20 cellular contexts compared by ENCODE assay signal in genomic region chr21:33622253-33622652, GRCh38. TPM values are rescaled to one million over a fixed set of nuclear protein-coding genes. Genes with fewer than 3 reads are reported as not detected.
DNase-seq lines count a peak whose midpoint lies in the region; ATAC-seq, FAIRE-seq and TF ChIP-seq lines count a peak whose summit lies in the region.
"Had no signal": no experiment of that assay in that cellular context is flagged by ENCODE, and none has a peak within 500 bp of the region (broad histone marks: within the 10 kb centered on the region; RNA-seq: fewer than 3 reads in every experiment).

No MANE protein-coding gene starts in this region.

- H3K4me3 ChIP-seq in GM23338: no peak overlapping the region
- no peak overlapping the region for H3K4me3 ChIP-seq in K562
- H3K4me3 ChIP-seq in mesendoderm (ENCODE audit: low read length): no peak overlapping the region
- H3K4me3 ChIP-seq: GM12878 had no signal

- intact Hi-C loops in K562 (cut with micrococcal nuclease): no loop called here

- H2BK120ac ChIP-seq in mesendoderm (ENCODE audit: low read depth, low read length): no peak overlapping the region

- H2BK15ac ChIP-seq in mesendoderm (replicated peaks; ENCODE audit: low read depth): no peak overlapping the region

- POLR2A ChIA-PET in K562 (lab: Yijun Ruan, JAX): interaction anchor here (0.9 kb wide), 1 partner anchor 42 kb away, joined by 3 read pairs; no protein-coding TSS in a partner anchor

- H3K4me3 Mint-ChIP-seq in GM23338: no peak overlapping the region
- H3K4me3 Mint-ChIP-seq in activated T-cell treated with anti-CD3 and anti-CD28 coated beads, Interleukin-2, amount 50 U/mL, for 24 hours: no peak overlapping the region
- H3K4me3 Mint-ChIP-seq: CD4-positive, CD25-positive, alpha-beta regulatory T cell; CD8-positive, alpha-beta memory T cell; HFFc6 had no signal

- H2AFZ ChIP-seq in GM23338 (no peak overlapping the region), K562 (ENCODE audit: low read depth, low read length) (no peak overlapping the region)

- H3K36me3 ChIP-seq in GM23338 (ENCODE audit: insufficient read depth) (no peaks in the 10 kb centered on the region), K562 (ENCODE audit: control insufficient read depth, insufficient read depth, low read length) (peaks cover 27% of the 10 kb centered on the region; the same call in 1 of the 3 replicates), mesendoderm (ENCODE audit: control insufficient read depth, insufficient read depth, low read length) (no peaks in the 10 kb centered on the region)

- no peak for TF ChIP-seq EP300 in K562 (IDR thresholded peaks at IDR 0.05; ENCODE audit: low read length)

- H4K20me1 ChIP-seq in GM23338 (replicated peaks; ENCODE audit: insufficient read depth): no peaks in the 10 kb centered on the region
- H4K20me1 ChIP-seq in K562 (replicated peaks; ENCODE audit: control insufficient read depth, insufficient read depth, low read length): no peaks in the 10 kb centered on the region

- H3K23ac ChIP-seq in mesendoderm (ENCODE audit: low read length): no peak overlapping the region

- H3K79me2 ChIP-seq in GM23338 (replicated peaks; ENCODE audit: insufficient read depth) (no peaks in the 10 kb centered on the region), K562 (ENCODE audit: control insufficient read depth, insufficient read depth, low read length) (no peaks in the 10 kb centered on the region), mesendoderm (ENCODE audit: control insufficient read depth, insufficient read depth, low read length) (no peaks in the 10 kb centered on the region)

- no peak overlapping the region for H3K27ac ChIP-seq in GM23338 (ENCODE audit: low read depth)
- no peak overlapping the region for H3K27ac ChIP-seq in K562 (ENCODE audit: extremely low read depth, low read depth, low read length)
- no peak overlapping the region for H3K27ac ChIP-seq in mesendoderm (ENCODE audit: low read depth, low read length)

- H3K9me2 ChIP-seq in GM23338 (ENCODE audit: insufficient read depth): no peaks in the 10 kb centered on the region

- H2BK5ac ChIP-seq in mesendoderm (ENCODE audit: low read length): no peak overlapping the region

- no peaks in the 10 kb centered on the region for H3K9me1 ChIP-seq in K562 (ENCODE audit: control insufficient read depth, insufficient read depth, low read length)

- H3K9ac ChIP-seq in K562 (ENCODE audit: insufficient read depth in 1 of 2, low read depth in 2 of 2, low read length in 2 of 2): no peak overlapping the region
- no peak overlapping the region for H3K9ac ChIP-seq in mesendoderm (ENCODE audit: low read length)

- no peak overlapping the region for H4K8ac ChIP-seq in mesendoderm (ENCODE audit: low read depth, low read length)

- TF ChIP-seq RAD21 in K562 (CRISPR knock-in tag; conservative IDR thresholded peaks at IDR 0.05 in 1 of 2, IDR thresholded peaks at IDR 0.05 in 1 of 2): no peak

- no peak overlapping the region for H4K5ac ChIP-seq in mesendoderm (ENCODE audit: low read length)

- ATAC-seq in GM23338: peak; percentile 89
- peak; percentile 38; the same call in 1 of the 3 replicates for ATAC-seq in K562
- no peak for ATAC-seq in HG03378 (IDR thresholded peaks at IDR 0.05; ENCODE audit: unreplicated experiment)
- ATAC-seq: GM12878, HCT116 had no signal

- no TSS peak for BruUV-seq in K562 (replicated peaks; lab: Mats Ljungman, UMichigan)

- H2AK5ac ChIP-seq in mesendoderm (ENCODE audit: low read length): no peak overlapping the region

- no peak for TF ChIP-seq CTCF in GM23338 (conservative IDR thresholded peaks at IDR 0.05; ENCODE audit: low read depth in 2 of 2)
- no peak for TF ChIP-seq CTCF in K562 (IDR thresholded peaks at IDR 0.05 in 2 of 3, conservative IDR thresholded peaks at IDR 0.05 in 1 of 3; ENCODE audit: insufficient read depth in 2 of 3, low read depth in 1 of 3, low read length in 3 of 3)

- in situ Hi-C loops in K562 (cut with MboI): no loop called here

- no peaks in the 10 kb centered on the region for H3F3A ChIP-seq in GM23338 (replicated peaks; ENCODE audit: low read depth)

- H3K4me1 Mint-ChIP-seq in GM23338: peaks cover 16% of the 10 kb centered on the region
- H3K4me1 Mint-ChIP-seq in activated T-cell treated with anti-CD3 and anti-CD28 coated beads, Interleukin-2, amount 50 U/mL, for 24 hours (ENCODE audit: low read depth): no peaks in the 10 kb centered on the region

- no peak overlapping the region; the same call in 1 of the 2 replicates for H3K27ac Mint-ChIP-seq in GM23338
- H3K27ac Mint-ChIP-seq in activated T-cell treated with anti-CD3 and anti-CD28 coated beads, Interleukin-2, amount 50 U/mL, for 24 hours: no peak overlapping the region
- H3K27ac Mint-ChIP-seq: CD4-positive, CD25-positive, alpha-beta regulatory T cell; HFFc6 had no signal

- peaks cover 23% of the 10 kb centered on the region for H3K36me3 Mint-ChIP-seq in GM23338 (ENCODE audit: low read depth)
- peaks cover 51% of the 10 kb centered on the region for H3K36me3 Mint-ChIP-seq in activated T-cell treated with anti-CD3 and anti-CD28 coated beads, Interleukin-2, amount 50 U/mL, for 24 hours (ENCODE audit: low read depth)

- H3K27me3 ChIP-seq in GM23338 (ENCODE audit: insufficient read depth): no peaks in the 10 kb centered on the region
- no peaks in the 10 kb centered on the region for H3K27me3 ChIP-seq in K562 (ENCODE audit: control insufficient read depth in 2 of 2, insufficient read depth in 2 of 2, low read length in 2 of 2)
- no peaks in the 10 kb centered on the region for H3K27me3 ChIP-seq in mesendoderm (ENCODE audit: insufficient read depth, low read length, poor library complexity)
- H3K27me3 ChIP-seq: BE2C had no signal

- CTCF ChIA-PET in K562 (lab: Yijun Ruan, JAX; ENCODE audit: low intra/inter-chr PET ratio): no interaction called here

- peaks cover 13% of the 10 kb centered on the region; the same call in 1 of the 2 replicates for H3K4me1 ChIP-seq in GM23338 (ENCODE audit: insufficient read depth)
- peaks cover 0 to 4% of the 10 kb centered on the region in 2 experiments; a peak in 1 of 5 replicates for H3K4me1 ChIP-seq in K562 (replicated peaks in 1 of 2; ENCODE audit: control insufficient read depth in 2 of 2, insufficient read depth in 2 of 2, low read length in 2 of 2)
- no peaks in the 10 kb centered on the region for H3K4me1 ChIP-seq in mesendoderm (ENCODE audit: control insufficient read depth, low read depth, low read length)
- H3K4me1 ChIP-seq: BE2C had no signal

- H3K56ac ChIP-seq in mesendoderm (ENCODE audit: low read length): no peak overlapping the region

- FAIRE-seq in K562 (lab: Jason Lieb, UNC): no peak
- FAIRE-seq: GM12878, H54 had no signal

- no peaks in the 10 kb centered on the region for H3K27me3 Mint-ChIP-seq in GM23338 (ENCODE audit: insufficient read depth, low read depth, poor library complexity)
- H3K27me3 Mint-ChIP-seq in activated T-cell treated with anti-CD3 and anti-CD28 coated beads, Interleukin-2, amount 50 U/mL, for 24 hours: no peaks in the 10 kb centered on the region
- H3K27me3 Mint-ChIP-seq: CD4-positive, CD25-positive, alpha-beta regulatory T cell; CD8-positive, alpha-beta memory T cell had no signal

- no peaks in the 10 kb centered on the region for H3K9me3 Mint-ChIP-seq in GM23338
- H3K9me3 Mint-ChIP-seq in activated T-cell treated with anti-CD3 and anti-CD28 coated beads, Interleukin-2, amount 50 U/mL, for 24 hours: no peaks in the 10 kb centered on the region
- H3K9me3 Mint-ChIP-seq: CD4-positive, CD25-positive, alpha-beta regulatory T cell; CD8-positive, alpha-beta memory T cell; HFFc6 had no signal

- H3K4ac ChIP-seq in mesendoderm (ENCODE audit: low read depth, low read length): no peak overlapping the region

- H3K79me1 ChIP-seq in mesendoderm (ENCODE audit: low read length): no peaks in the 10 kb centered on the region

- DNase-seq in GM23338 (ENCODE audit: low spot score): peak; percentile 65
- no peak for DNase-seq in K562 (ENCODE audit: extremely low read depth in 1 of 4, low spot score in 3 of 4)
- DNase-seq in iPS-NIHi11 (ENCODE audit: low spot score): peak; percentile 44
- DNase-seq in mesendoderm: peak; percentile 16
- DNase-seq in activated T-cell treated with anti-CD3 and anti-CD28 coated beads, Interleukin-2, amount 50 U/mL, for 24 hours: no peak
- no peak for DNase-seq in nucleus accumbens (lab: John Stamatoyannopoulos, UW)
- DNase-seq: BE2C; C1 segment of cervical spinal cord; CD4-positive, CD25-positive, alpha-beta regulatory T cell; CD8-positive, alpha-beta memory T cell; COR-L47; DMS 273 treated with DMSO at 0.1 percent for 48 hours; DMS53; DND-41; EL; HFFc6 had no signal

- no peak for TF ChIP-seq POLR2A in K562 (conservative IDR thresholded peaks at IDR 0.05)

- H3K9me3 ChIP-seq in K562 (replicated peaks; ENCODE audit: control insufficient read depth, insufficient read depth, low read depth, low read length): no peaks in the 10 kb centered on the region
- H3K9me3 ChIP-seq: BE2C had no signal

- no peak overlapping the region for H3K18ac ChIP-seq in mesendoderm (ENCODE audit: low read length)

- H3K4me2 ChIP-seq in GM23338 (no peak overlapping the region), K562 (ENCODE audit: insufficient read depth, low read length) (no peak overlapping the region), mesendoderm (ENCODE audit: low read length) (no peak overlapping the region)

RNA-seq across cellular contexts. Expression of gene CRYZL1, which starts 19.3 kb away (rescaled TPM):
- total RNA-seq in GM23338 (2014; rRNA removed; shearing (Covaris generic)): 23.3 and 23.8 TPM in 2 replicates
- polyA plus RNA-seq in GM23338 (2016; fragmentation: Nextera tagmentation; extraction: Ambion mirVana) (30.6 and 40.5 TPM in 2 replicates), K562 (2011; rRNA removed) (97.9 and 98.2 TPM in 2 replicates), K562 (2014; fragmentation: Illumina TruSeq; extraction: Trizol) (32.5 and 39.2 TPM in 2 replicates), K562 (2014; fragmentation: Nextera tagmentation; extraction: Ambion mirVana) (10 to 100 TPM; 79.5 to 80.8 TPM), K562 (2014; rRNA removed) (47.9 and 52.3 TPM in 2 replicates)
- total RNA-seq in K562 (2011; cell fraction: chromatin; rRNA removed; ENCODE audit: low replicate concordance): 70.4 and 160 TPM in 2 replicates
- 39.9 and 42.9 TPM in 2 replicates for total RNA-seq in K562 (2011; cell fraction: nucleolus; rRNA removed)
- total RNA-seq in K562 (2011; cell fraction: nucleoplasm; rRNA removed): 64.7 and 86.4 TPM in 2 replicates
- total RNA-seq in K562 (2014; rRNA removed) (16.5 and 25.2 TPM in 2 replicates), K562 (2014; rRNA removed; fragmentation: Illumina TruSeq; extraction: Trizol) (19.9 and 24.0 TPM in 2 replicates), K562 (2015; rRNA removed; fragmentation: Illumina TruSeq; extraction: Trizol) (20.8 and 22.4 TPM in 2 replicates), K562 (2021) (25.6 and 31.9 TPM in 2 replicates)
- polyA plus RNA-seq in K562 (2011; cell fraction: cytosol; rRNA removed): 13.0 and 30.9 TPM in 2 replicates
- polyA plus RNA-seq in K562 (2011; cell fraction: nucleus; rRNA removed): 78.7 and 127 TPM in 2 replicates
- 34.8 and 44.0 TPM in 2 replicates for polyA plus RNA-seq in K562 (2012)
- 139 and 147 TPM in 2 replicates for polyA minus RNA-seq in K562 (2011; rRNA and poly(A)+ RNA removed)
- 18.0 and 22.2 TPM in 2 replicates for polyA minus RNA-seq in K562 (2011; cell fraction: cytosol; rRNA and poly(A)+ RNA removed)
- polyA minus RNA-seq in K562 (2011; cell fraction: nucleus; rRNA and poly(A)+ RNA removed): 37.7 and 82.6 TPM in 2 replicates
- 10.0 TPM for polyA plus RNA-seq in mesendoderm (2013, experiment 1 of 2)
- polyA plus RNA-seq in mesendoderm (2013, experiment 2 of 2): 9.7 TPM

RNA-seq across cellular contexts. Expression of gene ITSN1, which starts 20.0 kb away (rescaled TPM):
- total RNA-seq in GM23338 (2014; rRNA removed; shearing (Covaris generic)): 68.2 and 77.9 TPM in 2 replicates
- polyA plus RNA-seq in GM23338 (2016; fragmentation: Nextera tagmentation; extraction: Ambion mirVana): 83.4 and 95.7 TPM in 2 replicates
- 12.1 and 17.2 TPM in 2 replicates for total RNA-seq in K562 (2011; cell fraction: chromatin; rRNA removed; ENCODE audit: low replicate concordance)
- 4.3 and 8.3 TPM in 2 replicates for total RNA-seq in K562 (2011; cell fraction: nucleolus; rRNA removed)
- 9.7 and 14.1 TPM in 2 replicates for total RNA-seq in K562 (2011; cell fraction: nucleoplasm; rRNA removed)
- 3.9 and 7.5 TPM in 2 replicates for total RNA-seq in K562 (2014; rRNA removed)
- total RNA-seq in K562 (2014; rRNA removed; fragmentation: Illumina TruSeq; extraction: Trizol): 4.3 and 6.3 TPM in 2 replicates
- total RNA-seq in K562 (2015; rRNA removed; fragmentation: Illumina TruSeq; extraction: Trizol): 8.0 and 9.8 TPM in 2 replicates
- total RNA-seq in K562 (2021): 7.0 and 8.7 TPM in 2 replicates
- polyA plus RNA-seq in K562 (2011; rRNA removed): 12.6 TPM in 2 replicates
- polyA plus RNA-seq in K562 (2011; cell fraction: cytosol; rRNA removed): 8.5 and 10.6 TPM in 2 replicates
- polyA plus RNA-seq in K562 (2011; cell fraction: nucleus; rRNA removed): 23.1 and 27.6 TPM in 2 replicates
- 3.9 and 6.9 TPM in 2 replicates for polyA plus RNA-seq in K562 (2012)
- 9.4 and 10.7 TPM in 2 replicates for polyA plus RNA-seq in K562 (2014; fragmentation: Illumina TruSeq; extraction: Trizol)
- polyA plus RNA-seq in K562 (2014; fragmentation: Nextera tagmentation; extraction: Ambion mirVana): 1 to 10 TPM; 1.1 to 2.1 TPM
- polyA plus RNA-seq in K562 (2014; rRNA removed): 4.8 and 9.5 TPM in 2 replicates
- 15.5 and 18.0 TPM in 2 replicates for polyA minus RNA-seq in K562 (2011; rRNA and poly(A)+ RNA removed)
- 7.8 and 8.7 TPM in 2 replicates for polyA minus RNA-seq in K562 (2011; cell fraction: cytosol; rRNA and poly(A)+ RNA removed)
- 8.6 and 14.7 TPM in 2 replicates for polyA minus RNA-seq in K562 (2011; cell fraction: nucleus; rRNA and poly(A)+ RNA removed)
- 44.4 TPM for polyA plus RNA-seq in mesendoderm (2013, experiment 1 of 2)
- 47.3 TPM for polyA plus RNA-seq in mesendoderm (2013, experiment 2 of 2)

RNA-seq across cellular contexts. Expression of gene DONSON, which starts 33.8 kb away (rescaled TPM):
- total RNA-seq in GM23338 (2014; rRNA removed; shearing (Covaris generic)): 35.2 and 37.4 TPM in 2 replicates
- 27.2 and 32.9 TPM in 2 replicates for polyA plus RNA-seq in GM23338 (2016; fragmentation: Nextera tagmentation; extraction: Ambion mirVana)
- total RNA-seq in K562 (2011; cell fraction: chromatin; rRNA removed; ENCODE audit: low replicate concordance): 58.1 and 105 TPM in 2 replicates
- 39.5 and 39.6 TPM in 2 replicates for total RNA-seq in K562 (2011; cell fraction: nucleolus; rRNA removed)
- total RNA-seq in K562 (2011; cell fraction: nucleoplasm; rRNA removed): 51.0 and 57.4 TPM in 2 replicates
- total RNA-seq in K562 (2014; rRNA removed): 56.5 and 62.6 TPM in 2 replicates
- 91.0 and 91.4 TPM in 2 replicates for total RNA-seq in K562 (2014; rRNA removed; fragmentation: Illumina TruSeq; extraction: Trizol)
- 72.4 and 72.6 TPM in 2 replicates for total RNA-seq in K562 (2015; rRNA removed; fragmentation: Illumina TruSeq; extraction: Trizol)
- total RNA-seq in K562 (2021): 53.0 and 54.1 TPM in 2 replicates
- polyA plus RNA-seq in K562 (2011; rRNA removed): 114 and 124 TPM in 2 replicates
- 47.7 and 55.4 TPM in 2 replicates for polyA plus RNA-seq in K562 (2011; cell fraction: cytosol; rRNA removed)
- 75.8 and 110 TPM in 2 replicates for polyA plus RNA-seq in K562 (2011; cell fraction: nucleus; rRNA removed)
- 71.9 and 112 TPM in 2 replicates for polyA plus RNA-seq in K562 (2012)
- polyA plus RNA-seq in K562 (2014; fragmentation: Illumina TruSeq; extraction: Trizol): 75.8 and 80.1 TPM in 2 replicates
- 10 to 100 TPM; 26.7 to 30.6 TPM for polyA plus RNA-seq in K562 (2014; fragmentation: Nextera tagmentation; extraction: Ambion mirVana)
- 61.4 and 68.9 TPM in 2 replicates for polyA plus RNA-seq in K562 (2014; rRNA removed)
- polyA minus RNA-seq in K562 (2011; rRNA and poly(A)+ RNA removed): 102 and 112 TPM in 2 replicates
- polyA minus RNA-seq in K562 (2011; cell fraction: cytosol; rRNA and poly(A)+ RNA removed): 31.9 and 51.6 TPM in 2 replicates
- polyA minus RNA-seq in K562 (2011; cell fraction: nucleus; rRNA and poly(A)+ RNA removed): 21.3 and 41.1 TPM in 2 replicates
- 22.6 TPM for polyA plus RNA-seq in mesendoderm (2013, experiment 1 of 2)
- 22.2 TPM for polyA plus RNA-seq in mesendoderm (2013, experiment 2 of 2)

Comparison
In these comparisons a context has a peak if more than half of its experiments do, and no peak if none do; other contexts are left out.
1. DNase-seq: peak in GM23338 (single experiment), iPS-NIHi11 (single experiment) and mesendoderm (single experiment); none in K562 (0 of 4), activated T-cell treated with anti-CD3 and anti-CD28 coated beads, Interleukin-2, amount 50 U/mL, for 24 hours (single experiment) and nucleus accumbens (0 of 56).